ENCODE assay signal across 8 cellular contexts in the genomic region with DNA sequence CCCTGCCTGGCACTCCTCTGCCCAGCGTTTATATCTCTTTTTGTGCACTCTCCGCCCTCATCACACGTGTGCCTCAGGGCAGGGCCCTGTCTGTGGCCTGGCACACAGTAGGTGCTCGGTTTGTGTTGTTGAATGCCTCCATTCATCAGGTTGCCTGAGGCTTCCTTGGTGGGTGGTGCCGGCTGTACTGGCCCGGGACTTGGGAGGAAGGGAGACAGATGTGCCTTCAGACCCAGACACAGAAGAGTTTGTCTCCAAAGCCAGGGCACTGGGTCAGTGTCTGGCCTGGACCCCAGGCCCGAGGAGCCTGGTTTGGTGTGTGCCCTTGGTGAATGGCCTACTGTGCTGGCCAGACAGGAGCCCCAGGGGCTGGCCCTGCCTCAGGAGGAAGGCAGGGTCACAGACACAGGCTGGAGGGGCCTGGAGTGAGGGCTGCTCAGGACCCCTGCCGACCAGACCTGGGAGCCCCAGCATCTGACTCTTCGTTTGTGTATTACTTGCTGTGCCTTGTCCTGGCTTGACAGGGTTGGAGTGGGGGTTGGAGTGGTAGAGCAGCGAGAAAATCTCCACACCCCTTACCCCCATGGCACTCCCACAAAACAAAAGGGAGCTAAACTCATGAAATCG.
DNase-seq lines count a peak whose midpoint lies in the region; ATAC-seq, FAIRE-seq and TF ChIP-seq lines count a peak whose summit lies in the region.

No MANE protein-coding gene starts in this region.

- peak overlapping the region; percentile 55; the same call in 1 of the 2 replicates for H2BK15ac ChIP-seq in H1 (ENCODE audit: low read length)

- no peaks in the 10 kb centered on the region for H3F3A ChIP-seq in neural cell (ENCODE audit: insufficient read depth, low read length, poor library complexity, severe bottlenecking)

- TF ChIP-seq POLR2A in H1 (IDR thresholded peaks at IDR 0.05; ENCODE audit: control extremely low read depth in 1 of 2, low read depth in 2 of 2, low read length in 2 of 2), result no peak

- POLR2A ChIA-PET in H1 (lab: Charles Lee; ENCODE audit: partially characterized antibody), result no interaction called here

- no peak overlapping the region for H2BK20ac ChIP-seq in H1 (ENCODE audit: low read length)

- no peak overlapping the region for H3K23ac ChIP-seq in H1 (ENCODE audit: insufficient read length)

- no peaks in the 10 kb centered on the region for H3K79me2 ChIP-seq in H1 (ENCODE audit: control insufficient read depth in 1 of 2, insufficient read depth in 2 of 2, low read length in 2 of 2)
- peaks cover 71% of the 10 kb centered on the region for H3K79me2 ChIP-seq in neural cell (replicated peaks; ENCODE audit: insufficient read depth, low read length)

- no peak for TF ChIP-seq EP300 in H1 (IDR thresholded peaks at IDR 0.05; ENCODE audit: borderline replicate concordance in 1 of 2, low read depth in 2 of 2, low read length in 2 of 2)
- no peak for TF ChIP-seq EP300 in neural cell (conservative IDR thresholded peaks at IDR 0.05; ENCODE audit: poor library complexity, severe bottlenecking)

- peak overlapping the region; percentile 61 for H4K5ac ChIP-seq in H1 (ENCODE audit: insufficient read length, low read depth, low read length)

- H3K9ac ChIP-seq in H1 (replicated peaks in 1 of 4; ENCODE audit: extremely low read depth in 1 of 4, low read depth in 3 of 4, low read length in 3 of 4) (no peak overlapping the region), neural cell (ENCODE audit: low read length) (peak overlapping the region; percentile 36)

- H3K4me3 ChIP-seq in H1 (ENCODE audit: extremely low read depth in 1 of 4, insufficient read depth in 2 of 4, low read depth in 3 of 4, low read length in 4 of 4), result peak overlapping the region in 2 of 4 experiments; percentile 27 to 45; a peak in 4 of 8 replicates
- H3K4me3 ChIP-seq in neural cell (ENCODE audit: low read length), result peak overlapping the region; percentile 46

- H3K4ac ChIP-seq in H1 (replicated peaks; ENCODE audit: insufficient read length, low read depth, low read length), result peak overlapping the region; percentile 99

- no peak overlapping the region for H2BK120ac ChIP-seq in H1 (replicated peaks; ENCODE audit: low read depth, low read length)

- no peaks in the 10 kb centered on the region for H3K23me2 ChIP-seq in H1 (ENCODE audit: low read depth, low read length)

- no peak overlapping the region for H3K56ac ChIP-seq in H1 (replicated peaks; ENCODE audit: insufficient read length, low read depth, low read length)

- H3K27me3 ChIP-seq in H1 (replicated peaks in 1 of 4; ENCODE audit: control insufficient read depth in 3 of 4, extremely low read depth in 1 of 4, insufficient read depth in 3 of 4, low read length in 3 of 4) (no peaks in the 10 kb centered on the region), neural cell (ENCODE audit: insufficient read depth, low read depth, low read length) (no peaks in the 10 kb centered on the region)

- peak overlapping the region; percentile 71; the same call in 1 of the 2 replicates for H2BK5ac ChIP-seq in H1 (ENCODE audit: low read depth, low read length)

- no peak for TF ChIP-seq CTCF in C4-2B (conservative IDR thresholded peaks at IDR 0.05)
- TF ChIP-seq CTCF in H1 (IDR thresholded peaks at IDR 0.05; ENCODE audit: control extremely low read depth in 1 of 3, insufficient read depth in 1 of 3, low read depth in 1 of 3, low read length in 3 of 3), result no peak
- no peak for TF ChIP-seq CTCF in neural cell (IDR thresholded peaks at IDR 0.05; ENCODE audit: poor library complexity, severe bottlenecking)

- H4K91ac ChIP-seq in H1 (replicated peaks; ENCODE audit: insufficient read length, low read length), result peak overlapping the region; percentile 61

- peak overlapping the region; percentile 32 to 44; a peak in 3 of 4 replicates for H3K4me2 ChIP-seq in H1 (ENCODE audit: insufficient read depth in 1 of 2, low read depth in 2 of 2, low read length in 2 of 2)
- no peak overlapping the region for H3K4me2 ChIP-seq in neural cell (ENCODE audit: low read length)

- peak overlapping the region; percentile 62 for H3K27ac ChIP-seq in C4-2B
- H3K27ac ChIP-seq in H1 (ENCODE audit: low read depth, low read length), result peak overlapping the region; percentile 39; the same call in 1 of the 2 replicates
- peak overlapping the region; percentile 58 for H3K27ac ChIP-seq in neural cell (ENCODE audit: low read length)

- H3K14ac ChIP-seq in H1 (ENCODE audit: insufficient read length), result no peak overlapping the region

- H3K9me3 ChIP-seq in H1 (ENCODE audit: insufficient read depth in 2 of 2, low read depth in 1 of 2, low read length in 1 of 2) (no peaks in the 10 kb centered on the region), neural cell (ENCODE audit: low read length) (no peaks in the 10 kb centered on the region)

- FAIRE-seq in H1 (lab: Jason Lieb, UNC), result no peak

- ATAC-seq in GM19023 (IDR thresholded peaks at IDR 0.05; ENCODE audit: unreplicated experiment), result no peak

- DNase-seq in NCI-H69 (lab: John Stamatoyannopoulos, UW) (peak; percentile 28), H1 (ENCODE audit: low read depth in 1 of 2, low spot score in 2 of 2) (no peak), cerebellar cortex (ENCODE audit: low spot score) (no peak), cerebellum (ENCODE audit: low spot score) (no peak), hepatic stellate cell (ENCODE audit: low spot score) (no peak)

- H4K8ac ChIP-seq in H1 (ENCODE audit: extremely low read depth, insufficient read depth, low read length), result peak overlapping the region; percentile 60

- H4K20me1 ChIP-seq in H1 (replicated peaks in 1 of 2; ENCODE audit: control insufficient read depth in 1 of 2, insufficient read depth in 2 of 2, low read length in 2 of 2) (no peaks in the 10 kb centered on the region), neural cell (ENCODE audit: insufficient read depth) (peaks cover 20% of the 10 kb centered on the region)

- H2AFZ ChIP-seq in H1 (ENCODE audit: low read length), result no peak overlapping the region
- no peak overlapping the region for H2AFZ ChIP-seq in neural cell (ENCODE audit: low read depth, low read length)

- peak overlapping the region; percentile 75 for H3K18ac ChIP-seq in H1 (ENCODE audit: extremely low read depth, low read length)

- H3K9me2 ChIP-seq in neural cell (ENCODE audit: insufficient read depth, low read length), result no peaks in the 10 kb centered on the region

- no peaks in the 10 kb centered on the region for H3K36me3 ChIP-seq in H1 (ENCODE audit: control insufficient read depth in 2 of 4, insufficient read depth in 4 of 4, low read length in 3 of 4)
- no peaks in the 10 kb centered on the region for H3K36me3 ChIP-seq in neural cell (ENCODE audit: insufficient read depth, low read length)

- CTCF ChIA-PET in H1 (lab: Charles Lee; ENCODE audit: partially characterized antibody), result interaction anchor here (0.6 to 0.9 kb wide), 4 partner anchors 12 to 26 kb away, joined by 3 to 5 read pairs (median 3); no protein-coding TSS in a partner anchor

- no peaks in the 10 kb centered on the region for H3K79me1 ChIP-seq in H1 (ENCODE audit: low read depth, low read length)

- peak overlapping the region; percentile 96; the same call in 1 of the 2 replicates for H2BK12ac ChIP-seq in H1 (ENCODE audit: low read depth, low read length)

- H3K4me1 ChIP-seq in H1 (replicated peaks in 1 of 4; ENCODE audit: control insufficient read depth in 3 of 4, insufficient read depth in 4 of 4, low read length in 3 of 4), result peaks cover 5 to 34% (median 21%) of the 10 kb centered on the region in 4 experiments

- 81% methylated on average over 11 of the region's 11 CpGs; no CpG with 5 or more reads in 1 of the 2 experiments for WGBS in H1 (ENCODE audit: extremely low coverage in 1 of 2, insufficient coverage in 1 of 2, insufficient read length in 1 of 2, insufficient replicate concordance in 2 of 2, low coverage in 1 of 2, low lambda C conversion rate in 2 of 2, missing lambda C conversion rate in 1 of 2), 2 experiments

- peak overlapping the region; percentile 54; the same call in 1 of the 2 replicates for H2AK5ac ChIP-seq in H1 (ENCODE audit: low read depth, low read length)

- TF ChIP-seq RAD21 in H1 (IDR thresholded peaks at IDR 0.05 in 1 of 2, conservative IDR thresholded peaks at IDR 0.05 in 1 of 2; ENCODE audit: low read depth in 2 of 2, low read length in 2 of 2), result no peak
- no peak for TF ChIP-seq RAD21 in neural cell (conservative IDR thresholded peaks at IDR 0.05)

TF ChIP-seq in H1, 55 proteins besides CTCF, POLR2A, EP300 and RAD21:
- TF ChIP-seq SIX5 (IDR thresholded peaks at IDR 0.05; ENCODE audit: low read depth, low read length) (no peak), KDM1A (IDR thresholded peaks at IDR 0.05; ENCODE audit: borderline replicate concordance, low read length) (peak; percentile 58; the same call in 1 of the 2 replicates)

TF ChIP-seq in neural cell, 6 proteins besides CTCF, POLR2A, EP300 and RAD21:
- TF ChIP-seq POLR2AphosphoS5 (IDR thresholded peaks at IDR 0.05), result no peak
- no peak for TF ChIP-seq MXI1 (conservative IDR thresholded peaks at IDR 0.05; ENCODE audit: poor library complexity, severe bottlenecking)
TF ChIP-seq in neural cell: peak in this region for 0.
